20 cellular contexts compared by ENCODE assay signal in genomic region chr21:36132691-36133090, GRCh38. TPM values are rescaled to one million over a fixed set of nuclear protein-coding genes. Genes with fewer than 3 reads are reported as not detected.
A peak's percentile ranks its signal among the peaks of the same experiment; 100 is the strongest.
DNase-seq lines count a peak whose midpoint lies in the region; ATAC-seq and TF ChIP-seq lines count a peak whose summit lies in the region.
"Had no signal": no experiment of that assay in that cellular context is flagged by ENCODE, and none has a peak within 500 bp of the region (broad histone marks: within the 10 kb centered on the region; RNA-seq: fewer than 3 reads in every experiment).

No MANE protein-coding gene starts in this region.

- no TSS peak for BruUV-seq in IMR-90 (replicated peaks; lab: Mats Ljungman, UMichigan)

- no peaks in the 10 kb centered on the region for H4K20me1 ChIP-seq in IMR-90 (ENCODE audit: insufficient read depth, low read length)

- H3K36me3 ChIP-seq in left ventricle myocardium inferior (peaks cover 4% of the 10 kb centered on the region), heart right ventricle (no peaks in the 10 kb centered on the region), IMR-90 (ENCODE audit: control insufficient read depth, insufficient read depth, low read length) (no peaks in the 10 kb centered on the region), sigmoid colon (no peaks in the 10 kb centered on the region), lower lobe of right lung (no peaks in the 10 kb centered on the region)

- H3K9me3 ChIP-seq in left ventricle myocardium inferior (replicated peaks) (no peaks in the 10 kb centered on the region), heart right ventricle (no peaks in the 10 kb centered on the region), IMR-90 (ENCODE audit: control insufficient read depth, insufficient read depth, low read length) (no peaks in the 10 kb centered on the region), sigmoid colon (no peaks in the 10 kb centered on the region), lower lobe of right lung (no peaks in the 10 kb centered on the region)
- H3K9me3 ChIP-seq: Caco-2, SJCRH30 had no signal

- intact Hi-C loops in left ventricle myocardium inferior (cut with micrococcal nuclease) (no loop called here), heart right ventricle (cut with DNase I) (no loop called here), IMR-90 (cut with micrococcal nuclease) (no loop called here), sigmoid colon (cut with DNase I) (no loop called here), lower lobe of right lung (cut with DNase I) (no loop called here)

- H2AFZ ChIP-seq in IMR-90 (replicated peaks; ENCODE audit: low read length, poor library complexity): no peak overlapping the region

- H3K14ac ChIP-seq in IMR-90 (replicated peaks; ENCODE audit: low read depth, low read length): no peak overlapping the region

- peaks cover 48% of the 10 kb centered on the region for H3K4me1 ChIP-seq in left ventricle myocardium inferior
- H3K4me1 ChIP-seq in heart right ventricle: peaks cover 2 to 51% (median 24%) of the 10 kb centered on the region in 9 donors
- H3K4me1 ChIP-seq in IMR-90 (ENCODE audit: control insufficient read depth, insufficient read depth, low read length): peaks cover 10% of the 10 kb centered on the region
- peaks cover 0 to 22% (median 21%) of the 10 kb centered on the region in 4 donors for H3K4me1 ChIP-seq in sigmoid colon
- H3K4me1 ChIP-seq in lower lobe of right lung: peaks cover 23% of the 10 kb centered on the region

- no peak overlapping the region for H3K56ac ChIP-seq in IMR-90 (ENCODE audit: extremely low read depth, insufficient read depth, low read length)

- no peak overlapping the region for H4K5ac ChIP-seq in IMR-90 (ENCODE audit: low read depth, low read length)

- no peak for TF ChIP-seq EP300 in sigmoid colon (IDR thresholded peaks at IDR 0.05)

- no peak overlapping the region for H2AK9ac ChIP-seq in IMR-90 (replicated peaks; ENCODE audit: low read depth, low read length, poor library complexity)

- peaks cover 4 to 36% of the 10 kb centered on the region in 2 experiments; a peak in 2 of 4 replicates for H3K79me1 ChIP-seq in IMR-90 (ENCODE audit: low read depth in 1 of 2, low read length in 2 of 2)

- no peak overlapping the region for H3K4ac ChIP-seq in IMR-90 (ENCODE audit: low read depth, low read length)

- 88 to 92% methylated on average over 8 of the region's 8 CpGs for WGBS in heart right ventricle, 2 donors
- WGBS in IMR-90 (ENCODE audit: extremely low coverage in 2 of 2, insufficient read length in 1 of 2), 2 experiments: 100% methylated on average over 1 of the region's 8 CpGs; no CpG with 5 or more reads in 1 of the 2 experiments
- 55 to 77% methylated on average over 8 of the region's 8 CpGs for WGBS in sigmoid colon, 2 donors

- H4K91ac ChIP-seq in IMR-90 (ENCODE audit: insufficient read depth, low read depth, low read length): no peak overlapping the region

- CTCF ChIA-PET in IMR-90 (lab: Yijun Ruan, JAX): no interaction called here

- no peak overlapping the region for H2BK5ac ChIP-seq in IMR-90 (ENCODE audit: low read depth, low read length, poor library complexity, severe bottlenecking)

- dilution Hi-C loops in IMR-90 (cut with HindIII; ENCODE audit: low sequenced_read_pairs, unreplicated experiment): no loop called here

- peaks cover 5% of the 10 kb centered on the region; the same call in 1 of the 2 replicates for H3K9me1 ChIP-seq in IMR-90 (ENCODE audit: insufficient read depth, low read length)

- H3K27me3 ChIP-seq in left ventricle myocardium inferior (ENCODE audit: low read depth) (no peaks in the 10 kb centered on the region), heart right ventricle (peaks cover 0 to 4% (median 0%) of the 10 kb centered on the region in 7 donors), IMR-90 (ENCODE audit: control insufficient read depth, insufficient read depth, low read length) (no peaks in the 10 kb centered on the region), sigmoid colon (no peaks in the 10 kb centered on the region), lower lobe of right lung (ENCODE audit: low read depth) (no peaks in the 10 kb centered on the region)
- H3K27me3 ChIP-seq: SJCRH30 had no signal

- no peak overlapping the region for H3K9ac ChIP-seq in IMR-90 (ENCODE audit: low read depth, low read length)

- ATAC-seq in heart right ventricle (no peak), IMR-90 (ENCODE audit: low read depth) (no peak), esophagus mucosa (peak; percentile 25), lower lobe of right lung (no peak), HG03280 (IDR thresholded peaks at IDR 0.05; ENCODE audit: unreplicated experiment) (no peak)

- no peak overlapping the region for H3K4me2 ChIP-seq in IMR-90 (ENCODE audit: low read depth, low read length)

- DNase-seq in left ventricle myocardium inferior: peak; percentile 34
- no peak for DNase-seq in heart right ventricle
- no peak for DNase-seq in IMR-90
- DNase-seq in sigmoid colon: peak; percentile 74
- DNase-seq in lower lobe of right lung: no peak
- no peak for DNase-seq in stimulated activated CD4-positive, alpha-beta T cell treated with anti-CD3 and anti-CD28 coated beads, Interleukin-12 subunit alpha, Interleukin-12 subunit beta, amount 100 ng/mL, for 4 hours
- DNase-seq: Caco-2; HCEC 1CT; MV-4-11; NCI-H1417; NCI-H187 treated with DMSO at 0.1 percent for 48 hours; NCI-H345; NCI-H526 treated with DMSO at 0.1 percent for 48 hours; NK-92 treated with Interleukin-12 subunit alpha and Interleukin-12 subunit beta, amount 100 ng/mL, for 24 hours; OCI-M1; RPMI8226; SJCRH30 had no signal

- no peak overlapping the region for H3K23ac ChIP-seq in IMR-90 (ENCODE audit: low read depth, low read length)

- POLR2A ChIA-PET in IMR-90 (lab: Charles Lee; ENCODE audit: unreplicated experiment): interaction anchor here (0.5 kb wide), 1 partner anchor 187 kb away, joined by 12 read pairs; the partner anchor contains the start of gene MORC3

- peak overlapping the region; percentile 49; the same call in 1 of the 2 replicates for H2AK5ac ChIP-seq in IMR-90 (ENCODE audit: low read depth, low read length)

- H2BK15ac ChIP-seq in IMR-90 (ENCODE audit: low read depth, low read length): no peak overlapping the region

- TF ChIP-seq POLR2A in IMR-90 (IDR thresholded peaks at IDR 0.05; ENCODE audit: low read depth, low read length) (no peak), sigmoid colon (IDR thresholded peaks at IDR 0.05) (no peak)

- H3K4me3 ChIP-seq in left ventricle myocardium inferior (no peak overlapping the region), heart right ventricle (no peak overlapping the region), IMR-90 (ENCODE audit: insufficient read depth, low read depth, low read length) (no peak overlapping the region), sigmoid colon (no peak overlapping the region), lower lobe of right lung (no peak overlapping the region)
- H3K4me3 ChIP-seq: SJCRH30 had no signal

- H3K27ac ChIP-seq in left ventricle myocardium inferior (replicated peaks): no peak overlapping the region
- H3K27ac ChIP-seq in heart right ventricle: no peak overlapping the region
- H3K27ac ChIP-seq in IMR-90 (ENCODE audit: insufficient read depth, low read length): no peak overlapping the region
- H3K27ac ChIP-seq in sigmoid colon: no peak overlapping the region
- no peak overlapping the region for H3K27ac ChIP-seq in lower lobe of right lung
- H3K27ac ChIP-seq: C4-2B, SJCRH30 had no signal

- TF ChIP-seq CTCF in left ventricle myocardium inferior (IDR thresholded peaks at IDR 0.05; ENCODE audit: borderline replicate concordance): no peak
- no peak for TF ChIP-seq CTCF in heart right ventricle (IDR thresholded peaks at IDR 0.05)
- no peak for TF ChIP-seq CTCF in IMR-90 (conservative IDR thresholded peaks at IDR 0.05; ENCODE audit: low read depth, low read length)
- TF ChIP-seq CTCF in sigmoid colon (IDR thresholded peaks at IDR 0.05): no peak
- no peak for TF ChIP-seq CTCF in lower lobe of right lung (IDR thresholded peaks at IDR 0.05)

- H4K8ac ChIP-seq in IMR-90 (ENCODE audit: low read depth in 2 of 2, low read length in 2 of 2): no peak overlapping the region

- no peak overlapping the region for H2BK120ac ChIP-seq in IMR-90 (ENCODE audit: low read depth, low read length)

- no peak overlapping the region for H3K18ac ChIP-seq in IMR-90 (ENCODE audit: low read depth, low read length)

- in situ Hi-C loops in IMR-90 (cut with MboI; ENCODE audit: low sequenced_read_pairs): no loop called here

- no peak for TF ChIP-seq RAD21 in IMR-90 (IDR thresholded peaks at IDR 0.05; ENCODE audit: low read length)

- H2BK20ac ChIP-seq in IMR-90 (ENCODE audit: low read depth, low read length): no peak overlapping the region

TF ChIP-seq in IMR-90, 13 proteins besides CTCF, POLR2A, EP300 and RAD21 (continues in another document):
- TF ChIP-seq MAZ (IDR thresholded peaks at IDR 0.05; ENCODE audit: borderline replicate concordance, low read depth, low read length): no peak

RNA-seq across cellular contexts. Expression of gene CBR3, which starts 2.2 kb away (rescaled TPM):
- total RNA-seq in left ventricle myocardium inferior (2.0 TPM), heart right ventricle (1 to 10 TPM in 9 of 10 donors, under 1 TPM in 1; 0.99 to 5.8 (median 1.8) TPM), IMR-90 (2012; rRNA removed) (12.8 and 13.4 TPM in 2 replicates), esophagus mucosa (33.7 TPM), sigmoid colon (10 to 100 TPM in 3 of 4 donors, 1 to 10 TPM in 1; 3.5 to 17.8 (median 15.5) TPM), lower lobe of right lung (4.3 TPM)
- polyA plus RNA-seq in heart right ventricle (10 to 100 TPM in 1 of 2 donors, 1 to 10 TPM in 1; 3.7 to 10.4 TPM), IMR-90 (2012; rRNA removed) (15.4 and 18.7 TPM in 2 replicates), sigmoid colon (10 to 100 TPM in 1 of 3 donors, 1 to 10 TPM in 2; 2.3 to 10.2 (median 8.9) TPM)
- 12.7 and 18.1 TPM in 2 replicates for polyA plus RNA-seq in IMR-90 (2012; cell fraction: cytosol; rRNA removed)
- polyA plus RNA-seq in IMR-90 (2012; cell fraction: nucleus; rRNA removed; ENCODE audit: low replicate concordance): 5.1 and 8.9 TPM in 2 replicates
- total RNA-seq: Caco-2 had no signal

RNA-seq across cellular contexts. Expression of gene DOP1B, which starts 23.9 kb away (rescaled TPM):
- total RNA-seq in left ventricle myocardium inferior (13.6 TPM), heart right ventricle (10 to 100 TPM; 11.4 to 21.2 (median 15.2) TPM), IMR-90 (2012; rRNA removed) (7.5 and 8.8 TPM in 2 replicates), esophagus mucosa (23.8 TPM), sigmoid colon (10 to 100 TPM in 2 of 4 donors, 1 to 10 TPM in 2; 7.4 to 14.7 (median 9.8) TPM), lower lobe of right lung (24.6 TPM)
- polyA plus RNA-seq in heart right ventricle (1 to 10 TPM; 2.3 to 6.4 TPM), IMR-90 (2012; rRNA removed) (12.2 and 13.0 TPM in 2 replicates), sigmoid colon (10 to 100 TPM; 12.5 to 20.7 (median 13.8) TPM)
- polyA plus RNA-seq in IMR-90 (2012; cell fraction: cytosol; rRNA removed): 8.1 and 10.8 TPM in 2 replicates
- 12.9 and 16.4 TPM in 2 replicates for polyA plus RNA-seq in IMR-90 (2012; cell fraction: nucleus; rRNA removed; ENCODE audit: low replicate concordance)

Comparison
In these comparisons a context has a peak if more than half of its experiments do, and no peak if none do; other contexts are left out.
1. DNase-seq: peak in left ventricle myocardium inferior (single experiment) and sigmoid colon (single experiment); none in heart right ventricle (0 of 2), IMR-90 (single experiment), lower lobe of right lung (single experiment) and stimulated activated CD4-positive, alpha-beta T cell treated with anti-CD3 and anti-CD28 coated beads, Interleukin-12 subunit alpha, Interleukin-12 subunit beta, amount 100 ng/mL, for 4 hours (single experiment).